10 cellular contexts compared by ENCODE assay signal in the genomic region with DNA sequence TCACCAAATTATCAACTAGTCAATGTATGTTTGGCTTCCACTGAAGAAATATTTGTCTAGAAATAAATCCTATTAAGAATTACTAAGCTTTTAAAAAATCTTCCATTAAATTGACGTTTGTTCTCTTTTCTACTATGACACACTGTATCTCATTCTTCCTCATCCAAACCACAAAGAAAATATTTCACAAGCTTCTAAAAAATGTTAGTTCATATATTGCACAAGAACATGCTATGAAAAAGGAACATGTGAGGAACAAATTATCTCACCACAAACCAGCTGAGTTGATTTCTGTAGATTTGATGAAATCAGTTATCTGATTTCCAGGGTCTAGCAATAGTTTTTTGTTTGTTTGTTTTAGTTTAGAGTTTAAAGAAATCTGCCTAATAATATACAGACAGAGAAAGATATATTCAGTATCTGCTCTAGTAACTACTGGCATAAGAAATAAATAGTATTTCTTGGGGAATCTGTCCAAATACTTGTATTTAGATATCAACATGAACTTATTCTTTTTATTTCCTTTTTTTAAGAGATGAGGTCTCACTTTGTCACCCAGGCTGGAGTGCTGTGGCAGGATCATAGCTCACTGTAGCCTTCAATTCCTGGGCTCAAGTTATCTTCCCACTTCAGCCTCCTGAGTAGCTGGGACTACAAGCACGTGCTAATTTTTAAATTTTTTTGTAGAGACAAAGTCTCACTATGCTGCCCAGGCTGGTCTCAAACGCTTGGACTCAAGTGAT.
DNase-seq lines count a peak whose midpoint lies in the region; TF ChIP-seq lines count a peak whose summit lies in the region.
"Had no signal": no experiment of that assay in that cellular context is flagged by ENCODE, and none has a peak within 500 bp of the region (broad histone marks: within the 10 kb centered on the region; RNA-seq: fewer than 3 reads in every experiment).

No MANE protein-coding gene starts in this region.

- H3K4me3 ChIP-seq in AG04449 (ENCODE audit: low read depth, low read length) = no peak overlapping the region
- no peak overlapping the region for H3K4me3 ChIP-seq in breast epithelium
- H3K4me3 ChIP-seq: neural progenitor cell had no signal

- TF ChIP-seq POLR2A in breast epithelium (IDR thresholded peaks at IDR 0.05) = no peak

- no peaks in the 10 kb centered on the region for H3K27me3 Mint-ChIP-seq in nephron progenitor cell (ENCODE audit: low read depth, poor library complexity)

- TF ChIP-seq CTCF in AG04449 (IDR thresholded peaks at IDR 0.05; ENCODE audit: insufficient read depth, low read length, missing control alignments) (no peak), breast epithelium (IDR thresholded peaks at IDR 0.05) (no peak), nephron progenitor cell (IDR thresholded peaks at IDR 0.05) (no peak)

- DNase-seq in AG04449 (ENCODE audit: low read depth, low spot score) (peak; percentile 82), LHCN-M2 (ENCODE audit: low read depth) (peak; percentile 91), breast epithelium (ENCODE audit: low spot score in 2 of 2) (no peak), medulla oblongata (ENCODE audit: extremely low spot score) (peak; percentile 17), NCI-H2081 (lab: John Stamatoyannopoulos, UW) (no peak), HT-29 (ENCODE audit: low spot score) (no peak), inferior parietal cortex (ENCODE audit: extremely low spot score) (no peak), nephron progenitor cell (no peak)
- DNase-seq: DMS 273 treated with DMSO at 0.1 percent for 48 hours had no signal

- no peaks in the 10 kb centered on the region for H3K4me1 ChIP-seq in breast epithelium
- H3K4me1 ChIP-seq: neural progenitor cell had no signal

- no peak overlapping the region for H3K4me3 Mint-ChIP-seq in nephron progenitor cell
- H3K4me3 Mint-ChIP-seq: neural progenitor cell had no signal

- intact Hi-C loops in breast epithelium (cut with DNase I; ENCODE audit: low total_unique reads) = no loop called here

- CTCF ChIA-PET in AG04449 (lab: Yijun Ruan, JAX) = interaction anchor here (0.6 kb wide), 1 partner anchor 260 kb away, joined by 4 read pairs; no protein-coding TSS in a partner anchor

- no peaks in the 10 kb centered on the region for H3K36me3 ChIP-seq in breast epithelium

- H3K27me3 ChIP-seq in breast epithelium = no peaks in the 10 kb centered on the region
- H3K27me3 ChIP-seq: neural progenitor cell had no signal

- H3K27ac ChIP-seq in breast epithelium = peak overlapping the region; percentile 59 to 65
- H3K27ac ChIP-seq: neural progenitor cell had no signal

- POLR2A ChIA-PET in AG04449 (lab: Yijun Ruan, JAX) = interaction anchor here (1.2 kb wide), 1 partner anchor 182 kb away, joined by 3 read pairs; a partner anchor contains a TSS

- peaks cover under 1% of the 10 kb centered on the region for H3K4me1 Mint-ChIP-seq in nephron progenitor cell

- H3K27ac Mint-ChIP-seq in nephron progenitor cell = no peak overlapping the region
- H3K27ac Mint-ChIP-seq: neural progenitor cell had no signal

- peaks cover 0 to 4% of the 10 kb centered on the region in 2 donors for H3K9me3 ChIP-seq in breast epithelium

- H3K9me3 Mint-ChIP-seq in nephron progenitor cell = peaks cover 55% of the 10 kb centered on the region

- H3K36me3 Mint-ChIP-seq in nephron progenitor cell (ENCODE audit: low read depth) = peaks cover 78% of the 10 kb centered on the region

Comparison
In these comparisons a context has a peak if more than half of its experiments do, and no peak if none do; other contexts are left out.
1. DNase-seq: peak in AG04449 (single experiment), LHCN-M2 (single experiment) and medulla oblongata (single experiment); none in breast epithelium (0 of 2), NCI-H2081 (0 of 2), HT-29 (single experiment), inferior parietal cortex (single experiment) and nephron progenitor cell (single experiment).